ENCODE assay signal across 24 cellular contexts in the genomic region with DNA sequence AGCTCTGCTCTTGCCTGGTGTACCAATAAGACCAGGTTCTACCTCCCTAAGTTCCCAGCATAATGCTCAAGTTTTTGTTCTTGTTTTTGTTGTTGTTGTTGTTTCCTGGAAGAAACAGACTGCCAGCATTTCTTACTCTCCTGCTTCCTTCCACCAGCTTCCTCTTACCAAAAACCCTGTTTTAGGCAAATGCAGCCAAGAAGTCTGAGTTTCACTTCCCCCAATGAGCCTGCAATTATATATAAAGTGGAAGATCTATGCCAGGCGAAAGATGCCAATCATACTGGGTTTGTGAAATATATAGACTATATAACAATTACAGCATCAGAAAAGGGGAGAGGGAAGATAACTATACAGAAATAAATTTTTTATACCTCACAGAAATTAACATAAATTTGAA.
"Had no signal": no experiment of that assay in that cellular context is flagged by ENCODE, and none has a peak within 500 bp of the region (broad histone marks: within the 10 kb centered on the region; RNA-seq: fewer than 3 reads in every experiment).

No MANE protein-coding gene starts in this region.

- H3K9ac ChIP-seq: neural progenitor cell had no signal

- H3K27ac ChIP-seq: breast epithelium, coronary artery, esophagus muscularis mucosa, gastrocnemius medialis, left ventricle myocardium inferior, neural progenitor cell, testis, vagina had no signal

- H3K4me3 ChIP-seq: breast epithelium, coronary artery, esophagus muscularis mucosa, gastrocnemius medialis, left ventricle myocardium inferior, neural progenitor cell, testis, vagina had no signal

- H3K9me3 ChIP-seq: esophagus muscularis mucosa, gastrocnemius medialis, testis, vagina had no signal

- H3K36me3 ChIP-seq: breast epithelium, esophagus muscularis mucosa, gastrocnemius medialis, left ventricle myocardium inferior, neural progenitor cell, vagina had no signal

- DNase-seq: activated CD4-positive, alpha-beta T cell treated with anti-CD3 and anti-CD28 coated beads, Interleukin-2, amount 50 U/mL, for 4 hours; activated naive CD4-positive, alpha-beta T cell treated with Interleukin-2 at 50 U/mL for 16 hours; activated naive CD8-positive, alpha-beta T cell treated with anti-CD3 and anti-CD28 coated beads, Interleukin-2, amount 10 ng/mL, durations not matched to agents 7 days and 5 days; activated T-cell treated with anti-CD3 and anti-CD28 coated beads, Interleukin-2, amount 50 U/mL, for 48 hours; amniotic stem cell; gastrocnemius medialis; head of caudate nucleus; hypothalamus; left ventricle myocardium inferior; naive thymus-derived CD8-positive, alpha-beta T cell; small intestine; stimulated activated CD4-positive, alpha-beta T cell treated with anti-CD3 and anti-CD28 coated beads, Interleukin-2, amount 100 ng/mL, for 48 hours; stimulated activated CD8-positive, alpha-beta memory T cell treated with anti-CD3 and anti-CD28 coated beads, Interleukin-4, amount 100 ng/mL, for 48 hours; stimulated activated naive B cell treated with anti-CD40 and anti-IgM and Interleukin-4, amounts not matched to agents 10 μg/mL and 1 μg/mL and 100 μg/mL, for 72 hours; testis; trophoblast cell had no signal

- H3K27me3 Mint-ChIP-seq: activated naive CD8-positive, alpha-beta T cell treated with anti-CD3 and anti-CD28 coated beads, Interleukin-2, amount 10 ng/mL, durations not matched to agents 7 days and 5 days; naive thymus-derived CD8-positive, alpha-beta T cell; stimulated activated naive B cell treated with anti-CD40 and anti-IgM and Interleukin-4, amounts not matched to agents 10 μg/mL and 1 μg/mL and 100 μg/mL, for 72 hours had no signal

- H3K27ac Mint-ChIP-seq: activated naive CD8-positive, alpha-beta T cell treated with anti-CD3 and anti-CD28 coated beads, Interleukin-2, amount 10 ng/mL, durations not matched to agents 7 days and 5 days; mesothelial cell of epicardium; naive thymus-derived CD8-positive, alpha-beta T cell; neural progenitor cell; stimulated activated naive B cell treated with anti-CD40 and anti-IgM and Interleukin-4, amounts not matched to agents 10 μg/mL and 1 μg/mL and 100 μg/mL, for 72 hours; WTC11 had no signal

- H3K4me3 Mint-ChIP-seq: activated naive CD8-positive, alpha-beta T cell treated with anti-CD3 and anti-CD28 coated beads, Interleukin-2, amount 10 ng/mL, durations not matched to agents 7 days and 5 days; mesothelial cell of epicardium; naive thymus-derived CD8-positive, alpha-beta T cell; neural progenitor cell; stimulated activated naive B cell treated with anti-CD40 and anti-IgM and Interleukin-4, amounts not matched to agents 10 μg/mL and 1 μg/mL and 100 μg/mL, for 72 hours; WTC11 had no signal

- H3K4me1 ChIP-seq: breast epithelium, esophagus muscularis mucosa, gastrocnemius medialis, left ventricle myocardium inferior, neural progenitor cell, testis, vagina had no signal

- H3K9me3 Mint-ChIP-seq: activated naive CD8-positive, alpha-beta T cell treated with anti-CD3 and anti-CD28 coated beads, Interleukin-2, amount 10 ng/mL, durations not matched to agents 7 days and 5 days; mesothelial cell of epicardium; neural progenitor cell; WTC11 had no signal

- ATAC-seq: gastrocnemius medialis; naive thymus-derived CD8-positive, alpha-beta T cell; sciatic nerve; stimulated activated naive B cell treated with anti-CD40 and anti-IgM and Interleukin-4, amounts not matched to agents 10 μg/mL and 1 μg/mL and 100 μg/mL, for 72 hours; WTC11 had no signal

- H3K36me3 Mint-ChIP-seq: activated naive CD8-positive, alpha-beta T cell treated with anti-CD3 and anti-CD28 coated beads, Interleukin-2, amount 10 ng/mL, durations not matched to agents 7 days and 5 days; naive thymus-derived CD8-positive, alpha-beta T cell; neural progenitor cell; stimulated activated naive B cell treated with anti-CD40 and anti-IgM and Interleukin-4, amounts not matched to agents 10 μg/mL and 1 μg/mL and 100 μg/mL, for 72 hours; WTC11 had no signal

- H3K4me1 Mint-ChIP-seq: activated naive CD8-positive, alpha-beta T cell treated with anti-CD3 and anti-CD28 coated beads, Interleukin-2, amount 10 ng/mL, durations not matched to agents 7 days and 5 days; mesothelial cell of epicardium; naive thymus-derived CD8-positive, alpha-beta T cell; neural progenitor cell; stimulated activated naive B cell treated with anti-CD40 and anti-IgM and Interleukin-4, amounts not matched to agents 10 μg/mL and 1 μg/mL and 100 μg/mL, for 72 hours; WTC11 had no signal

- H3K27me3 ChIP-seq: breast epithelium, esophagus muscularis mucosa, gastrocnemius medialis, neural progenitor cell, testis, vagina had no signal

- H3K4me2 ChIP-seq: neural progenitor cell had no signal
